Comparison of ENCODE assay signal across 1 cellular context in the genomic region with DNA sequence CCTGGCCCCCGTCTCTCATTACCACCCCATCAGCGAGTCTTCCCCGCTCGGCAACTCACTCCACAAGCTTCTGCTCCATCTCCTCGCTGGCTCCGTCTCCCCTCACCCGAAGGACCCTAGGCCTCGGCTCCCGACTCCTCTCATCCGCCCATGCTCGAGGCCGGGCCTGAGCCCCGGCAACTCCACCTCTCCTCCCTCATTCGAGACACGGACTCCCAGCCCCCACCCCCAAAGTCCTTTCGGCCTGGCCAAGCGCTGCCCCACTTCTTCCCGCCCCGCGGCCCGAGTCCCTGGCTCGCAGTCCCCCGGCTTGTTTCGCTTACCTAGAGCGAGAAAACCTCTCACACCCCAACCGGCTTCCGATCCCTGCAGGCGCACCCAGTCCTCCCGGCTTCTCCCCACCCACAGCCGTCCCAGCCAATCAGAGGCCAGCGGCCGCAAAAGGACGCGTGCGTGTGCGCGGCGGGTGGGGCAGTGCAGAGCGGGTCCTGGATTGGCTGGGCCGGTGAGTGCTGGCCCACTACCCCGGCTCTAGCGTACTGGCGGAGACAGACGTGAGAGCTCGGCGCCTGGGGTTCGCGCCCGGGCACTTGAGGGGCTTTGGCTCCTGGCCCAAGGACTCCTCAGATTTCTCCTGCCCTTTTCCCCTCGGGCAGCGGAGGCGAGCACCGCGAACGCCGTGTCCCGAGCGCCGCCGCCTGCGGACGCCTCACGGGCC.
A peak's percentile ranks its signal among the peaks of the same experiment; 100 is the strongest.
TF ChIP-seq lines count a peak whose summit lies in the region.

TSS of gene HIGD1A (minus strand) at position 378 of the 718 bp plus-strand sequence. CDS start 10,237 bp downstream, outside the sequence.

TF ChIP-seq in HepG2, 621 proteins besides CTCF, POLR2A, EP300 and RAD21 (continued from another document and continues in another):
- TF ChIP-seq, protein P1, sequence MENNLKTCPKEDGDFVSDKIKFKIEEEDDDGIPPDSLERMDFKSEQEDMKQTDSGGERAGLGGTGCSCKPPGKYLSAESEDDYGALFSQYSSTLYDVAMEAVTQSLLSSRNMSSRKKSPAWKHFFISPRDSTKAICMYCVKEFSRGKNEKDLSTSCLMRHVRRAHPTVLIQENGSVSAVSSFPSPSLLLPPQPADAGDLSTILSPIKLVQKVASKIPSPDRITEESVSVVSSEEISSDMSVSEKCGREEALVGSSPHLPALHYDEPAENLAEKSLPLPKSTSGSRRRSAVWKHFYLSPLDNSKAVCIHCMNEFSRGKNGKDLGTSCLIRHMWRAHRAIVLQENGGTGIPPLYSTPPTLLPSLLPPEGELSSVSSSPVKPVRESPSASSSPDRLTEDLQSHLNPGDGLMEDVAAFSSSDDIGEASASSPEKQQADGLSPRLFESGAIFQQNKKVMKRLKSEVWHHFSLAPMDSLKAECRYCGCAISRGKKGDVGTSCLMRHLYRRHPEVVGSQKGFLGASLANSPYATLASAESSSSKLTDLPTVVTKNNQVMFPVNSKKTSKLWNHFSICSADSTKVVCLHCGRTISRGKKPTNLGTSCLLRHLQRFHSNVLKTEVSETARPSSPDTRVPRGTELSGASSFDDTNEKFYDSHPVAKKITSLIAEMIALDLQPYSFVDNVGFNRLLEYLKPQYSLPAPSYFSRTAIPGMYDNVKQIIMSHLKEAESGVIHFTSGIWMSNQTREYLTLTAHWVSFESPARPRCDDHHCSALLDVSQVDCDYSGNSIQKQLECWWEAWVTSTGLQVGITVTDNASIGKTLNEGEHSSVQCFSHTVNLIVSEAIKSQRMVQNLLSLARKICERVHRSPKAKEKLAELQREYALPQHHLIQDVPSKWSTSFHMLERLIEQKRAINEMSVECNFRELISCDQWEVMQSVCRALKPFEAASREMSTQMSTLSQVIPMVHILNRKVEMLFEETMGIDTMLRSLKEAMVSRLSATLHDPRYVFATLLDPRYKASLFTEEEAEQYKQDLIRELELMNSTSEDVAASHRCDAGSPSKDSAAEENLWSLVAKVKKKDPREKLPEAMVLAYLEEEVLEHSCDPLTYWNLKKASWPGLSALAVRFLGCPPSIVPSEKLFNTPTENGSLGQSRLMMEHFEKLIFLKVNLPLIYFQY (CRISPR knock-in tag; IDR thresholded peaks at IDR 0.05; ENCODE audit: borderline replicate concordance): peak; percentile 81
- TF ChIP-seq NCOR1 (IDR thresholded peaks at IDR 0.05; ENCODE audit: borderline replicate concordance, low read length) (no peak), KDM6A (CRISPR knock-in tag; IDR thresholded peaks at IDR 0.05; ENCODE audit: low read depth) (no peak), PLSCR1 (CRISPR knock-in tag; IDR thresholded peaks at IDR 0.05; ENCODE audit: borderline replicate concordance) (no peak), ZNF792 (CRISPR knock-in tag; IDR thresholded peaks at IDR 0.05) (no peak), ATF6 (CRISPR knock-in tag; conservative IDR thresholded peaks at IDR 0.05) (no peak), ERF (CRISPR knock-in tag; IDR thresholded peaks at IDR 0.05) (0 out of 2 replicates have a peak, but pooled peaks have one; percentile 44), LCORL (IDR thresholded peaks at IDR 0.05) (no peak), LCORL (CRISPR knock-in tag; IDR thresholded peaks at IDR 0.05) (peak; percentile 52; the same call in 1 of the 2 replicates), NCOA2 (CRISPR knock-in tag; IDR thresholded peaks at IDR 0.05) (no peak), SAP130 (CRISPR knock-in tag; IDR thresholded peaks at IDR 0.05; ENCODE audit: low read depth) (peak; percentile 92), ZNF382 (CRISPR knock-in tag; IDR thresholded peaks at IDR 0.05; ENCODE audit: borderline replicate concordance) (no peak), HOXA7 (CRISPR knock-in tag; IDR thresholded peaks at IDR 0.05) (no peak; the same call in 1 of the 2 replicates), ETV6 (CRISPR knock-in tag; conservative IDR thresholded peaks at IDR 0.05) (0 out of 2 replicates have a peak, but pooled peaks have one; percentile 26), IKZF4 (CRISPR knock-in tag; IDR thresholded peaks at IDR 0.05; ENCODE audit: borderline replicate concordance, low read depth, not compliant biosample characterization) (no peak), TAF15 (IDR thresholded peaks at IDR 0.05; ENCODE audit: low read depth, low read length, poor library complexity, severe bottlenecking) (no peak), BORCS8-MEF2B (CRISPR knock-in tag; IDR thresholded peaks at IDR 0.05) (peak; percentile 83), MEF2D (CRISPR knock-in tag; IDR thresholded peaks at IDR 0.05) (0 out of 2 replicates have a peak, but pooled peaks have one; percentile 14), DPF2 (CRISPR knock-in tag; IDR thresholded peaks at IDR 0.05; ENCODE audit: borderline replicate concordance, low read depth) (no peak), HOXA9 (CRISPR knock-in tag; IDR thresholded peaks at IDR 0.05; ENCODE audit: borderline replicate concordance) (no peak), ZNF878 (CRISPR knock-in tag; IDR thresholded peaks at IDR 0.05) (peak; percentile 84), ZNF543 (CRISPR knock-in tag; IDR thresholded peaks at IDR 0.05) (peak; percentile 17; the same call in 1 of the 2 replicates), ZNF790 (CRISPR knock-in tag; IDR thresholded peaks at IDR 0.05; ENCODE audit: borderline replicate concordance) (peak; percentile 71; the same call in 1 of the 2 replicates), ZBTB1 (CRISPR knock-in tag; IDR thresholded peaks at IDR 0.05; ENCODE audit: borderline replicate concordance) (no peak), HOXA3 (CRISPR knock-in tag; IDR thresholded peaks at IDR 0.05) (no peak; the same call in 1 of the 2 replicates), RFX3 (CRISPR knock-in tag; IDR thresholded peaks at IDR 0.05) (no peak), EZH2 (conservative IDR thresholded peaks at IDR 0.05; ENCODE audit: low read depth, low read length) (no peak), FUBP1 (CRISPR knock-in tag; IDR thresholded peaks at IDR 0.05; ENCODE audit: borderline replicate concordance) (no peak)
- TF ChIP-seq, protein P2, sequence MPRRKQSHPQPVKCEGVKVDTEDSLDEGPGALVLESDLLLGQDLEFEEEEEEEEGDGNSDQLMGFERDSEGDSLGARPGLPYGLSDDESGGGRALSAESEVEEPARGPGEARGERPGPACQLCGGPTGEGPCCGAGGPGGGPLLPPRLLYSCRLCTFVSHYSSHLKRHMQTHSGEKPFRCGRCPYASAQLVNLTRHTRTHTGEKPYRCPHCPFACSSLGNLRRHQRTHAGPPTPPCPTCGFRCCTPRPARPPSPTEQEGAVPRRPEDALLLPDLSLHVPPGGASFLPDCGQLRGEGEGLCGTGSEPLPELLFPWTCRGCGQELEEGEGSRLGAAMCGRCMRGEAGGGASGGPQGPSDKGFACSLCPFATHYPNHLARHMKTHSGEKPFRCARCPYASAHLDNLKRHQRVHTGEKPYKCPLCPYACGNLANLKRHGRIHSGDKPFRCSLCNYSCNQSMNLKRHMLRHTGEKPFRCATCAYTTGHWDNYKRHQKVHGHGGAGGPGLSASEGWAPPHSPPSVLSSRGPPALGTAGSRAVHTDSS (CRISPR knock-in tag; conservative IDR thresholded peaks at IDR 0.05): no peak
- TF ChIP-seq, protein P3, sequence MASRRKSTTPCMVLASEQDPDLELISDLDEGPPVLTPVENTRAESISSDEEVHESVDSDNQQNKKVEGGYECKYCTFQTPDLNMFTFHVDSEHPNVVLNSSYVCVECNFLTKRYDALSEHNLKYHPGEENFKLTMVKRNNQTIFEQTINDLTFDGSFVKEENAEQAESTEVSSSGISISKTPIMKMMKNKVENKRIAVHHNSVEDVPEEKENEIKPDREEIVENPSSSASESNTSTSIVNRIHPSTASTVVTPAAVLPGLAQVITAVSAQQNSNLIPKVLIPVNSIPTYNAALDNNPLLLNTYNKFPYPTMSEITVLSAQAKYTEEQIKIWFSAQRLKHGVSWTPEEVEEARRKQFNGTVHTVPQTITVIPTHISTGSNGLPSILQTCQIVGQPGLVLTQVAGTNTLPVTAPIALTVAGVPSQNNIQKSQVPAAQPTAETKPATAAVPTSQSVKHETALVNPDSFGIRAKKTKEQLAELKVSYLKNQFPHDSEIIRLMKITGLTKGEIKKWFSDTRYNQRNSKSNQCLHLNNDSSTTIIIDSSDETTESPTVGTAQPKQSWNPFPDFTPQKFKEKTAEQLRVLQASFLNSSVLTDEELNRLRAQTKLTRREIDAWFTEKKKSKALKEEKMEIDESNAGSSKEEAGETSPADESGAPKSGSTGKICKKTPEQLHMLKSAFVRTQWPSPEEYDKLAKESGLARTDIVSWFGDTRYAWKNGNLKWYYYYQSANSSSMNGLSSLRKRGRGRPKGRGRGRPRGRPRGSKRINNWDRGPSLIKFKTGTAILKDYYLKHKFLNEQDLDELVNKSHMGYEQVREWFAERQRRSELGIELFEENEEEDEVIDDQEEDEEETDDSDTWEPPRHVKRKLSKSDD (CRISPR knock-in tag; IDR thresholded peaks at IDR 0.05; ENCODE audit: low read depth): no peak
- TF ChIP-seq, protein P4, sequence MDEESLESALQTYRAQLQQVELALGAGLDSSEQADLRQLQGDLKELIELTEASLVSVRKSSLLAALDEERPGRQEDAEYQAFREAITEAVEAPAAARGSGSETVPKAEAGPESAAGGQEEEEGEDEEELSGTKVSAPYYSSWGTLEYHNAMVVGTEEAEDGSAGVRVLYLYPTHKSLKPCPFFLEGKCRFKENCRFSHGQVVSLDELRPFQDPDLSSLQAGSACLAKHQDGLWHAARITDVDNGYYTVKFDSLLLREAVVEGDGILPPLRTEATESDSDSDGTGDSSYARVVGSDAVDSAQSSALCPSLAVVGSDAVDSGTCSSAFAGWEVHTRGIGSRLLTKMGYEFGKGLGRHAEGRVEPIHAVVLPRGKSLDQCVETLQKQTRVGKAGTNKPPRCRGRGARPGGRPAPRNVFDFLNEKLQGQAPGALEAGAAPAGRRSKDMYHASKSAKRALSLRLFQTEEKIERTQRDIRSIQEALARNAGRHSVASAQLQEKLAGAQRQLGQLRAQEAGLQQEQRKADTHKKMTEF (CRISPR knock-in tag; IDR thresholded peaks at IDR 0.05): no peak
- TF ChIP-seq, protein P5, sequence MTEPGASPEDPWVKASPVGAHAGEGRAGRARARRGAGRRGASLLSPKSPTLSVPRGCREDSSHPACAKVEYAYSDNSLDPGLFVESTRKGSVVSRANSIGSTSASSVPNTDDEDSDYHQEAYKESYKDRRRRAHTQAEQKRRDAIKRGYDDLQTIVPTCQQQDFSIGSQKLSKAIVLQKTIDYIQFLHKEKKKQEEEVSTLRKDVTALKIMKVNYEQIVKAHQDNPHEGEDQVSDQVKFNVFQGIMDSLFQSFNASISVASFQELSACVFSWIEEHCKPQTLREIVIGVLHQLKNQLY (CRISPR knock-in tag; IDR thresholded peaks at IDR 0.05): no peak
- TF ChIP-seq, protein P6, sequence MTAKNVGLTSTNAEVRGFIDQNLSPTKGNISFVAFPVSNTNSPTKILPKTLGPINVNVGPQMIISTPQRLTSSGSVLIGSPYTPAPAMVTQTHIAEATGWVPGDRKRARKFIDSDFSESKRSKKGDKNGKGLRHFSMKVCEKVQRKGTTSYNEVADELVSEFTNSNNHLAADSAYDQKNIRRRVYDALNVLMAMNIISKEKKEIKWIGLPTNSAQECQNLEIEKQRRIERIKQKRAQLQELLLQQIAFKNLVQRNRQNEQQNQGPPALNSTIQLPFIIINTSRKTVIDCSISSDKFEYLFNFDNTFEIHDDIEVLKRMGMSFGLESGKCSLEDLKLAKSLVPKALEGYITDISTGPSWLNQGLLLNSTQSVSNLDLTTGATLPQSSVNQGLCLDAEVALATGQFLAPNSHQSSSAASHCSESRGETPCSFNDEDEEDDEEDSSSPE (CRISPR knock-in tag; IDR thresholded peaks at IDR 0.05): peak; percentile 17; the same call in 1 of the 2 replicates
- TF ChIP-seq, protein P7, sequence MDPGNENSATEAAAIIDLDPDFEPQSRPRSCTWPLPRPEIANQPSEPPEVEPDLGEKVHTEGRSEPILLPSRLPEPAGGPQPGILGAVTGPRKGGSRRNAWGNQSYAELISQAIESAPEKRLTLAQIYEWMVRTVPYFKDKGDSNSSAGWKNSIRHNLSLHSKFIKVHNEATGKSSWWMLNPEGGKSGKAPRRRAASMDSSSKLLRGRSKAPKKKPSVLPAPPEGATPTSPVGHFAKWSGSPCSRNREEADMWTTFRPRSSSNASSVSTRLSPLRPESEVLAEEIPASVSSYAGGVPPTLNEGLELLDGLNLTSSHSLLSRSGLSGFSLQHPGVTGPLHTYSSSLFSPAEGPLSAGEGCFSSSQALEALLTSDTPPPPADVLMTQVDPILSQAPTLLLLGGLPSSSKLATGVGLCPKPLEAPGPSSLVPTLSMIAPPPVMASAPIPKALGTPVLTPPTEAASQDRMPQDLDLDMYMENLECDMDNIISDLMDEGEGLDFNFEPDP (CRISPR knock-in tag; conservative IDR thresholded peaks at IDR 0.05): no peak
